9 cellular contexts compared by ENCODE assay signal in the genomic region with DNA sequence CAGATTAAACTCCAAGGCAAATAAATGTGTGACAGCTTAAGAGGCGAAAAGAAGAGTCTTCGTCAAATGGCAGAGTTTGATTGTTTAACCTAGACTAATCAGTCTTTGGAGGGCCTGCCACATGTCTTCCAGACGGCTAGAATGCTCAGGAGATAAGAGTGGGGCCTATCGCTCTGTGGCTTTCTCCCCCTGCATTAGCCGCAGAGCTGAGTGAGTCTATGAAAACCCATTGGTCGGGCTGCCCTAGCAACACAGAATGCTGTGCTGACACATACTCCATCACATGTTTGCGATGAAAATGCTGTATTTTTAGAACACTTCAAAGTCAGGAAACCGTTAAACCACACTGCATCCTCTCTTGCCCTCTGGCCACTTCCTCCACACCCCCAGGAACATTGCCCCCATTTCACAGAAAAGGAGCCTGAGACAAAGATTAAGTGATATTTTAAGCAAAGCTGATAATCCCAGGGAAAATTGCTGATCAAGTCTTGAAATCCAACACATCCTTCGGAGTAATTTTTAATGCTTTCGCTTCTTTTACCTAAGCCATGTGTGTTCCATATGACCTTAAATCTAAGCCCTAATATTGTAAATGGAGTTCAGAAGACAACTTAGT.
DNase-seq lines count a peak whose midpoint lies in the region; ATAC-seq and TF ChIP-seq lines count a peak whose summit lies in the region.
"Had no signal": no experiment of that assay in that cellular context is flagged by ENCODE, and none has a peak within 500 bp of the region (broad histone marks: within the 10 kb centered on the region; RNA-seq: fewer than 3 reads in every experiment).

No MANE protein-coding gene starts in this region.

- TF ChIP-seq CTCF in Loucy (conservative IDR thresholded peaks at IDR 0.05; ENCODE audit: low read length) (no peak), fibroblast of the aortic adventitia (IDR thresholded peaks at IDR 0.05; ENCODE audit: insufficient read depth, low read length) (no peak)

- H3K4me3 ChIP-seq in Loucy (ENCODE audit: low read length, poor library complexity, severe bottlenecking) (peak overlapping the region; percentile 87), fibroblast of the aortic adventitia (ENCODE audit: low read depth, low read length) (no peak overlapping the region)
- H3K4me3 ChIP-seq: ovary had no signal

- no peaks in the 10 kb centered on the region for H3K9me2 ChIP-seq in Loucy (replicated peaks; ENCODE audit: low read depth, low read length)

- no peaks in the 10 kb centered on the region for H3K27me3 ChIP-seq in Loucy (ENCODE audit: insufficient read depth, low read length, poor library complexity, severe bottlenecking)
- H3K27me3 ChIP-seq: ovary had no signal

- H3K4me2 ChIP-seq in Loucy (ENCODE audit: low read depth, low read length, poor library complexity, severe bottlenecking): peak overlapping the region; percentile 97

- peaks cover 22% of the 10 kb centered on the region for H3F3A ChIP-seq in Loucy (ENCODE audit: low read depth)

- peak overlapping the region; percentile 97 for H3K9ac ChIP-seq in Loucy (ENCODE audit: low read depth, low read length, poor library complexity, severe bottlenecking)

- peak; percentile 81 for ATAC-seq in GM21619 (IDR thresholded peaks at IDR 0.05; ENCODE audit: unreplicated experiment)

- H3K4me1 ChIP-seq in Loucy (ENCODE audit: insufficient read depth, low read length, poor library complexity, severe bottlenecking): peaks cover 94% of the 10 kb centered on the region

- DNase-seq in ELF-1 (ENCODE audit: low read depth, low spot score): peak; percentile 54
- DNase-seq in activated CD8-positive, alpha-beta memory T cell treated with anti-CD3 and anti-CD28 coated beads for 1 hour (ENCODE audit: extremely low read depth in 1 of 2, low read depth in 1 of 2): peak; percentile 61 to 72
- DNase-seq in fibroblast of the aortic adventitia (ENCODE audit: low read depth): peak; percentile 39
- DNase-seq in stimulated activated CD4-positive, alpha-beta T cell treated with anti-CD3 and anti-CD28 coated beads, Interleukin-15, amount 100 ng/mL, for 24 hours: peak; percentile 86
- no peak for DNase-seq in 8988T
- DNase-seq in cortex of kidney (lab: John Stamatoyannopoulos, UW): no peak

- H3K36me3 ChIP-seq in Loucy (ENCODE audit: insufficient read depth, low read length): peaks cover 86% of the 10 kb centered on the region
- H3K36me3 ChIP-seq: ovary had no signal

- H2AFZ ChIP-seq in Loucy (ENCODE audit: low read length): no peak overlapping the region

- no peaks in the 10 kb centered on the region for H3K9me3 ChIP-seq in Loucy (ENCODE audit: insufficient read depth, low read depth, low read length)
- H3K9me3 ChIP-seq: ovary had no signal

- H3K79me2 ChIP-seq in Loucy (ENCODE audit: insufficient read depth, low read length): peaks cover 98% of the 10 kb centered on the region

- H4K20me1 ChIP-seq in Loucy (ENCODE audit: insufficient read depth, low read length, poor library complexity, severe bottlenecking): peaks cover 56% of the 10 kb centered on the region

Comparison
In these comparisons a context has a peak if more than half of its experiments do, and no peak if none do; other contexts are left out.
1. DNase-seq: peak in ELF-1 (single experiment), activated CD8-positive, alpha-beta memory T cell treated with anti-CD3 and anti-CD28 coated beads for 1 hour (2 of 2), fibroblast of the aortic adventitia (single experiment) and stimulated activated CD4-positive, alpha-beta T cell treated with anti-CD3 and anti-CD28 coated beads, Interleukin-15, amount 100 ng/mL, for 24 hours (single experiment); none in 8988T (single experiment) and cortex of kidney (single experiment).